In the genomic region with DNA sequence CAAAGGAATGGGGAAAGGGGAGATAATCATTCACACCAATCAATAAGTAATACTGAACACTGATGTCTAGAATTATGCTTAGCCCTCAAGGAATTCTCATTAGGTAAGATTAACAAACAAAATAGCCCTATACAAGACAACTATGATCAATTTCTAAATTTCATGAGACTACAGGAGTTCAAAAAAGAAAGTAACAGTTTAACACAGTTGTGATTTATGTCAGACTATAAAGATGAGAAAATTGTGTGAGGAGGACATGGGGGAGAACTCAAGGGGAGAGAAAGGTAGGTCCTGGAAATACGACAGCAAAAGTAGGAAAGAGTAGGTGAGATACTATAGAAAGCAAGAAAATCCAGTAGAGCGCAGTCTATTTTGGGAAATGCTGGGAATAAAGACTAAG, we compare ENCODE assay signal across 1 cellular context.
TF ChIP-seq lines count a peak whose summit lies in the region.

No MANE protein-coding gene starts in this region.

TF ChIP-seq in SK-N-SH, 30 proteins besides CTCF, POLR2A, EP300 and RAD21 (continued from another document):
- TF ChIP-seq, protein P1, sequence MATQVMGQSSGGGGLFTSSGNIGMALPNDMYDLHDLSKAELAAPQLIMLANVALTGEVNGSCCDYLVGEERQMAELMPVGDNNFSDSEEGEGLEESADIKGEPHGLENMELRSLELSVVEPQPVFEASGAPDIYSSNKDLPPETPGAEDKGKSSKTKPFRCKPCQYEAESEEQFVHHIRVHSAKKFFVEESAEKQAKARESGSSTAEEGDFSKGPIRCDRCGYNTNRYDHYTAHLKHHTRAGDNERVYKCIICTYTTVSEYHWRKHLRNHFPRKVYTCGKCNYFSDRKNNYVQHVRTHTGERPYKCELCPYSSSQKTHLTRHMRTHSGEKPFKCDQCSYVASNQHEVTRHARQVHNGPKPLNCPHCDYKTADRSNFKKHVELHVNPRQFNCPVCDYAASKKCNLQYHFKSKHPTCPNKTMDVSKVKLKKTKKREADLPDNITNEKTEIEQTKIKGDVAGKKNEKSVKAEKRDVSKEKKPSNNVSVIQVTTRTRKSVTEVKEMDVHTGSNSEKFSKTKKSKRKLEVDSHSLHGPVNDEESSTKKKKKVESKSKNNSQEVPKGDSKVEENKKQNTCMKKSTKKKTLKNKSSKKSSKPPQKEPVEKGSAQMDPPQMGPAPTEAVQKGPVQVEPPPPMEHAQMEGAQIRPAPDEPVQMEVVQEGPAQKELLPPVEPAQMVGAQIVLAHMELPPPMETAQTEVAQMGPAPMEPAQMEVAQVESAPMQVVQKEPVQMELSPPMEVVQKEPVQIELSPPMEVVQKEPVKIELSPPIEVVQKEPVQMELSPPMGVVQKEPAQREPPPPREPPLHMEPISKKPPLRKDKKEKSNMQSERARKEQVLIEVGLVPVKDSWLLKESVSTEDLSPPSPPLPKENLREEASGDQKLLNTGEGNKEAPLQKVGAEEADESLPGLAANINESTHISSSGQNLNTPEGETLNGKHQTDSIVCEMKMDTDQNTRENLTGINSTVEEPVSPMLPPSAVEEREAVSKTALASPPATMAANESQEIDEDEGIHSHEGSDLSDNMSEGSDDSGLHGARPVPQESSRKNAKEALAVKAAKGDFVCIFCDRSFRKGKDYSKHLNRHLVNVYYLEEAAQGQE (IDR thresholded peaks at IDR 0.05; ENCODE audit: low read depth, low read length) = no peak
- no peak for TF ChIP-seq EZH2phosphoT487 (IDR thresholded peaks at IDR 0.05; ENCODE audit: borderline replicate concordance, low read depth)
- TF ChIP-seq NFIC (IDR thresholded peaks at IDR 0.05; ENCODE audit: borderline replicate concordance) = no peak
- TF ChIP-seq JUND (IDR thresholded peaks at IDR 0.05) = no peak
- TF ChIP-seq CHD2 (IDR thresholded peaks at IDR 0.05; ENCODE audit: low read length, partially characterized antibody) = no peak
- TF ChIP-seq RFX5 (IDR thresholded peaks at IDR 0.05; ENCODE audit: low read length) = no peak
- TF ChIP-seq, protein P2, sequence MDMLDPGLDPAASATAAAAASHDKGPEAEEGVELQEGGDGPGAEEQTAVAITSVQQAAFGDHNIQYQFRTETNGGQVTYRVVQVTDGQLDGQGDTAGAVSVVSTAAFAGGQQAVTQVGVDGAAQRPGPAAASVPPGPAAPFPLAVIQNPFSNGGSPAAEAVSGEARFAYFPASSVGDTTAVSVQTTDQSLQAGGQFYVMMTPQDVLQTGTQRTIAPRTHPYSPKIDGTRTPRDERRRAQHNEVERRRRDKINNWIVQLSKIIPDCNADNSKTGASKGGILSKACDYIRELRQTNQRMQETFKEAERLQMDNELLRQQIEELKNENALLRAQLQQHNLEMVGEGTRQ (IDR thresholded peaks at IDR 0.05; ENCODE audit: borderline replicate concordance, low read depth, low read length) = no peak
- no peak for TF ChIP-seq SMC3 (IDR thresholded peaks at IDR 0.05; ENCODE audit: low read depth, low read length)
- TF ChIP-seq POLR2AphosphoS5 (IDR thresholded peaks at IDR 0.05; ENCODE audit: low read depth, low read length) = no peak
- no peak for TF ChIP-seq ELF1 (IDR thresholded peaks at IDR 0.05)
